In the genomic region with DNA sequence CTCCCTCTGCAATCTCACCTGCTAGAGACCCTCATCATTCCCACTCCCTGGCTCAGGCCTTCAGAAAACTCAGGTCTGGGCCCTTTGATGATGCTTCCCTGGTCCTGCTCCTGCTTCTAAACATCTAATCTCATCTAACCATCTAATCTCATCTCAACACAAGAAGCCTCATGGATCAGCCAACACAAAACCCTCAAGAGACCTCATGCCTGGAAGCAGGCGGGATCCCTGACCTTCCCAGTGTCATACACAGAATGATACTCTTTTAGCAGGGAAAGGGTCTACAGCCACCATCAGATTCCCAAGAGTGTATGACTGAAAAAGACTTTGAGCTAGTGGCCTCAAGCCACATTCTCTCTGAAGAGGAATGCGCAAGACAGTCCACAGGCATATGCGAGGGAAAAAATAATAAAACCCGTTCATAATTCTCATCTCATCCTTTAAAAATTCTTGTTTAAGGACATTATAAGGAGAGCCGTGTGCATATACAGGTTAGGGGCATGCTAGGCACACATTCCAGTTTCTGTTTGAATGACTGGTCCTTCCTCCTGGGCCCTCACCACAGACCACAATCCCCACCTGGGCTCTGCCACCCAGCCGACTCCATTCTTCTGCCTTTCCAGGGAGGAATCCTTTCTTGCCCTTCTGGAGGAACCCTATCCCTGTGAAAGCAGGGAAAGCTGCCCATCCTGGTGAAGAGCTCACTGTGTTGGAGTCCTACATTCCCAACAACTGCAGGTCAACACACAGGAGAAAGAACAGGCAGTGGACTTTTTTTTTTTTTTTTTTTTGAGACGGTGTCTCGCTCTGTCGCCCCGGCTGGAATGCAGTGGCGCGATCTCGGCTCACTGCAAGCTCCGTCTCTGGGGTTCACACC, we compare ENCODE assay signal across 9 cellular contexts. TPM values are rescaled to one million over a fixed set of nuclear protein-coding genes. Genes with fewer than 3 reads are reported as not detected.
DNase-seq lines count a peak whose midpoint lies in the region; ATAC-seq and TF ChIP-seq lines count a peak whose summit lies in the region.
"Had no signal": no experiment of that assay in that cellular context is flagged by ENCODE, and none has a peak within 500 bp of the region (broad histone marks: within the 10 kb centered on the region; RNA-seq: fewer than 3 reads in every experiment).

No MANE protein-coding gene starts in this region.

- intact Hi-C loops in activated T-helper 1 cell treated with anti-CD3 and anti-CD28 coated beads, Interleukin-12 subunit alpha, Interleukin-12 subunit beta, Interleukin-2, Interleukin-4 antibody, amounts not matched to agents 30 ng/mL and 10 ng/mL and 1 ng/mL, durations not matched to agents 14 hours and 24 hours and 36 hours (cut with micrococcal nuclease) = loop anchor here (2.0 to 10.0 kb wide), 3 partner anchors 231 to 1581 kb away; partner anchors contain the start of genes CHCHD6, SEC61A1 and SLC41A3

- peak overlapping the region; percentile 61 to 99 (median 72) for H3K27ac ChIP-seq in upper lobe of left lung

- peaks cover 45% of the 10 kb centered on the region for H3K4me1 Mint-ChIP-seq in activated naive CD4-positive, alpha-beta T cell treated with anti-CD3 and anti-CD28 coated beads, Interleukin-2, amount 10 ng/mL, durations not matched to agents 7 days and 5 days
- H3K4me1 Mint-ChIP-seq in activated T-helper 1 cell treated with anti-CD3 and anti-CD28 coated beads, Interleukin-12 subunit alpha, Interleukin-12 subunit beta, Interleukin-2, Interleukin-4 antibody, amounts not matched to agents 30 ng/mL and 10 ng/mL and 1 ng/mL, durations not matched to agents 14 hours and 24 hours and 36 hours (ENCODE audit: low read depth) = peaks cover 39% of the 10 kb centered on the region

- CTCF ChIA-PET in activated naive CD4-positive, alpha-beta T cell treated with anti-CD3 and anti-CD28 coated beads, Interleukin-2, amount 10 ng/mL, durations not matched to agents 7 days and 5 days (lab: Charles Lee) = no interaction called here

- peaks cover 56 to 66% (median 61%) of the 10 kb centered on the region in 4 donors for H3K4me1 ChIP-seq in upper lobe of left lung

- H3K9me3 Mint-ChIP-seq in activated naive CD4-positive, alpha-beta T cell treated with anti-CD3 and anti-CD28 coated beads, Interleukin-2, amount 10 ng/mL, durations not matched to agents 7 days and 5 days = no peaks in the 10 kb centered on the region
- no peaks in the 10 kb centered on the region for H3K9me3 Mint-ChIP-seq in activated T-helper 1 cell treated with anti-CD3 and anti-CD28 coated beads, Interleukin-12 subunit alpha, Interleukin-12 subunit beta, Interleukin-2, Interleukin-4 antibody, amounts not matched to agents 30 ng/mL and 10 ng/mL and 1 ng/mL, durations not matched to agents 14 hours and 24 hours and 36 hours

- peak overlapping the region; percentile 68 for H3K4me3 ChIP-seq in kidney epithelial cell (ENCODE audit: low read depth, low read length)
- peak overlapping the region in 2 of 4 donors; percentile 71 to 80 for H3K4me3 ChIP-seq in upper lobe of left lung

- H3K9me3 ChIP-seq in upper lobe of left lung = no peaks in the 10 kb centered on the region

- H3K36me3 ChIP-seq in kidney epithelial cell (ENCODE audit: control insufficient read depth, insufficient read depth, low read length) (peaks cover 4% of the 10 kb centered on the region), upper lobe of left lung (peaks cover 12 to 33% (median 27%) of the 10 kb centered on the region in 4 donors)

- peak overlapping the region; percentile 94 for H3K4me3 Mint-ChIP-seq in activated naive CD4-positive, alpha-beta T cell treated with anti-CD3 and anti-CD28 coated beads, Interleukin-2, amount 10 ng/mL, durations not matched to agents 7 days and 5 days
- peak overlapping the region; percentile 93 for H3K4me3 Mint-ChIP-seq in activated T-helper 1 cell treated with anti-CD3 and anti-CD28 coated beads, Interleukin-12 subunit alpha, Interleukin-12 subunit beta, Interleukin-2, Interleukin-4 antibody, amounts not matched to agents 30 ng/mL and 10 ng/mL and 1 ng/mL, durations not matched to agents 14 hours and 24 hours and 36 hours

- TF ChIP-seq POLR2A in upper lobe of left lung (IDR thresholded peaks at IDR 0.05) = no peak

- TF ChIP-seq EP300 in upper lobe of left lung (IDR thresholded peaks at IDR 0.05) = no peak

- peak overlapping the region; percentile 95 for H3K27ac Mint-ChIP-seq in activated naive CD4-positive, alpha-beta T cell treated with anti-CD3 and anti-CD28 coated beads, Interleukin-2, amount 10 ng/mL, durations not matched to agents 7 days and 5 days
- H3K27ac Mint-ChIP-seq in activated T-helper 1 cell treated with anti-CD3 and anti-CD28 coated beads, Interleukin-12 subunit alpha, Interleukin-12 subunit beta, Interleukin-2, Interleukin-4 antibody, amounts not matched to agents 30 ng/mL and 10 ng/mL and 1 ng/mL, durations not matched to agents 14 hours and 24 hours and 36 hours = peak overlapping the region; percentile 15

- ATAC-seq in upper lobe of left lung (ENCODE audit: low FRiP score in 2 of 2) = no peak
- ATAC-seq in GM18873 (IDR thresholded peaks at IDR 0.05; ENCODE audit: low FRiP score, unreplicated experiment) = no peak
- ATAC-seq in GM21381 (IDR thresholded peaks at IDR 0.05; ENCODE audit: unreplicated experiment) = no peak

- peaks cover 48% of the 10 kb centered on the region for H3K36me3 Mint-ChIP-seq in activated naive CD4-positive, alpha-beta T cell treated with anti-CD3 and anti-CD28 coated beads, Interleukin-2, amount 10 ng/mL, durations not matched to agents 7 days and 5 days
- H3K36me3 Mint-ChIP-seq in activated T-helper 1 cell treated with anti-CD3 and anti-CD28 coated beads, Interleukin-12 subunit alpha, Interleukin-12 subunit beta, Interleukin-2, Interleukin-4 antibody, amounts not matched to agents 30 ng/mL and 10 ng/mL and 1 ng/mL, durations not matched to agents 14 hours and 24 hours and 36 hours (ENCODE audit: low read depth) = peaks cover 37% of the 10 kb centered on the region

- H3K27me3 ChIP-seq in kidney epithelial cell (ENCODE audit: control insufficient read depth, insufficient read depth, low read length) (no peaks in the 10 kb centered on the region), upper lobe of left lung (no peaks in the 10 kb centered on the region)

- DNase-seq in activated naive CD4-positive, alpha-beta T cell treated with anti-CD3 and anti-CD28 coated beads, Interleukin-2, amount 10 ng/mL, durations not matched to agents 7 days and 5 days = no peak
- no peak for DNase-seq in activated naive CD4-positive, alpha-beta T cell treated with anti-CD3 and anti-CD28 coated beads, Interleukin-2, amount 50 U/mL, for 16 hours
- no peak for DNase-seq in activated T-helper 1 cell treated with anti-CD3 and anti-CD28 coated beads, Interleukin-12 subunit alpha, Interleukin-12 subunit beta, Interleukin-2, Interleukin-4 antibody, amounts not matched to agents 30 ng/mL and 10 ng/mL and 1 ng/mL, durations not matched to agents 14 hours and 24 hours and 36 hours (ENCODE audit: low spot score)
- DNase-seq in kidney epithelial cell (ENCODE audit: low read depth) = no peak
- DNase-seq in upper lobe of left lung = no peak
- no peak for DNase-seq in iPS-NIHi11 (ENCODE audit: low spot score)
- DNase-seq: NCI-H1694 treated with DMSO at 0.1 percent for 48 hours had no signal

- TF ChIP-seq CTCF in kidney epithelial cell (IDR thresholded peaks at IDR 0.05; ENCODE audit: insufficient read depth, low read length, poor library complexity, severe bottlenecking) = no peak
- no peak for TF ChIP-seq CTCF in upper lobe of left lung (IDR thresholded peaks at IDR 0.05)

- H3K27me3 Mint-ChIP-seq in activated naive CD4-positive, alpha-beta T cell treated with anti-CD3 and anti-CD28 coated beads, Interleukin-2, amount 10 ng/mL, durations not matched to agents 7 days and 5 days = peaks cover 2% of the 10 kb centered on the region
- H3K27me3 Mint-ChIP-seq in activated T-helper 1 cell treated with anti-CD3 and anti-CD28 coated beads, Interleukin-12 subunit alpha, Interleukin-12 subunit beta, Interleukin-2, Interleukin-4 antibody, amounts not matched to agents 30 ng/mL and 10 ng/mL and 1 ng/mL, durations not matched to agents 14 hours and 24 hours and 36 hours (ENCODE audit: insufficient read depth) = no peaks in the 10 kb centered on the region

- WGBS in upper lobe of left lung, 2 donors = 69 to 80% methylated on average over 14 of the region's 14 CpGs

RNA-seq across cellular contexts. Expression of gene ZXDC, which starts 2.2 kb away (rescaled TPM):
- total RNA-seq in activated T-helper 1 cell treated with anti-CD3 and anti-CD28 coated beads, Interleukin-12 subunit alpha, Interleukin-12 subunit beta, Interleukin-2, Interleukin-4 antibody, amounts not matched to agents 30 ng/mL and 10 ng/mL and 1 ng/mL, durations not matched to agents 14 hours and 24 hours and 36 hours = 29.2 and 29.4 TPM in 2 replicates
- total RNA-seq in kidney epithelial cell = 38.4 and 39.4 TPM in 2 replicates
- total RNA-seq in upper lobe of left lung = 100 to 1,000 TPM in 1 of 6 donors, 10 to 100 TPM in 5; 35.9 to 112 (median 53.5) TPM

RNA-seq across cellular contexts. Expression of gene UROC1, which starts 44.0 kb away (rescaled TPM):
- not detected in 2 replicates for total RNA-seq in activated T-helper 1 cell treated with anti-CD3 and anti-CD28 coated beads, Interleukin-12 subunit alpha, Interleukin-12 subunit beta, Interleukin-2, Interleukin-4 antibody, amounts not matched to agents 30 ng/mL and 10 ng/mL and 1 ng/mL, durations not matched to agents 14 hours and 24 hours and 36 hours
- total RNA-seq in kidney epithelial cell = not detected in 2 replicates
- total RNA-seq in upper lobe of left lung = not detected

RNA-seq across cellular contexts. Expression of gene CHST13, which starts 50.4 kb away (rescaled TPM):
- total RNA-seq in activated T-helper 1 cell treated with anti-CD3 and anti-CD28 coated beads, Interleukin-12 subunit alpha, Interleukin-12 subunit beta, Interleukin-2, Interleukin-4 antibody, amounts not matched to agents 30 ng/mL and 10 ng/mL and 1 ng/mL, durations not matched to agents 14 hours and 24 hours and 36 hours = not detected in 2 replicates
- total RNA-seq in kidney epithelial cell = 1.1 TPM in 1 of 2 replicates, not detected in the other
- total RNA-seq in upper lobe of left lung = 1 to 10 TPM in 3 of 6 donors, under 1 TPM in 1, not detected in 2; 0.57 to 3.1 (median 2.0) TPM
